Comparison of ENCODE assay signal across 33 cellular contexts in genomic region chr5:13833440-13833839, GRCh38.
"Had no signal": no experiment of that assay in that cellular context is flagged by ENCODE, and none has a peak within 500 bp of the region (broad histone marks: within the 10 kb centered on the region; RNA-seq: fewer than 3 reads in every experiment).

No MANE protein-coding gene starts in this region.

- H3K4me1 ChIP-seq: ascending aorta, esophagus squamous epithelium, gastroesophageal sphincter had no signal

- H3K4me1 Mint-ChIP-seq: activated CD4-positive, alpha-beta T cell treated with anti-CD3 and anti-CD28 coated beads for 36 hours; activated CD4-positive, alpha-beta T cell treated with anti-CD3 and anti-CD28 coated beads, Interleukin-2, amount 10 ng/mL, durations not matched to agents 24 days and 14 days; activated CD8-positive, alpha-beta memory T cell treated with anti-CD3 and anti-CD28 coated beads, Interleukin-2, amount 10 ng/mL, durations not matched to agents 7 days and 5 days; activated naive CD4-positive, alpha-beta T cell treated with anti-CD3 and anti-CD28 coated beads, Interleukin-2, amount 10 ng/mL, durations not matched to agents 7 days and 5 days; activated naive CD8-positive, alpha-beta T cell treated with anti-CD3 and anti-CD28 coated beads, Interleukin-2, amount 10 ng/mL, durations not matched to agents 7 days and 5 days had no signal

- ATAC-seq: activated CD4-positive, alpha-beta T cell treated with anti-CD3 and anti-CD28 coated beads for 36 hours; activated CD8-positive, alpha-beta memory T cell treated with anti-CD3 and anti-CD28 coated beads, Interleukin-2, amount 10 ng/mL, durations not matched to agents 7 days and 5 days; activated CD8-positive, alpha-beta T cell treated with anti-CD3 and anti-CD28 coated beads, Interleukin-2, amount 10 ng/mL, durations not matched to agents 7 days and 5 days; activated naive CD4-positive, alpha-beta T cell treated with anti-CD3 and anti-CD28 coated beads, Interleukin-2, amount 50 U/mL, for 72 hours; effector memory CD8-positive, alpha-beta T cell; gastroesophageal sphincter had no signal

- H3K4me3 Mint-ChIP-seq: activated CD4-positive, alpha-beta memory T cell treated with anti-CD3 and anti-CD28 coated beads for 36 hours; activated CD4-positive, alpha-beta T cell treated with anti-CD3 and anti-CD28 coated beads for 36 hours; activated CD4-positive, alpha-beta T cell treated with anti-CD3 and anti-CD28 coated beads, Interleukin-2, amount 10 ng/mL, durations not matched to agents 24 days and 14 days; activated CD8-positive, alpha-beta memory T cell treated with anti-CD3 and anti-CD28 coated beads, Interleukin-2, amount 10 ng/mL, durations not matched to agents 7 days and 5 days; activated CD8-positive, alpha-beta T cell treated with anti-CD3 and anti-CD28 coated beads, Interleukin-2, amount 10 ng/mL, durations not matched to agents 7 days and 5 days; activated naive CD4-positive, alpha-beta T cell treated with anti-CD3 and anti-CD28 coated beads, Interleukin-2, amount 10 ng/mL, durations not matched to agents 7 days and 5 days; activated naive CD8-positive, alpha-beta T cell treated with anti-CD3 and anti-CD28 coated beads, Interleukin-2, amount 10 ng/mL, durations not matched to agents 7 days and 5 days; activated T-helper 1 cell treated with anti-CD3 and anti-CD28 coated beads, Interleukin-12 subunit alpha, Interleukin-12 subunit beta, Interleukin-2, Interleukin-4 antibody, amounts not matched to agents 30 ng/mL and 10 ng/mL and 1 ng/mL, durations not matched to agents 14 hours and 24 hours and 36 hours; effector memory CD8-positive, alpha-beta T cell; T-helper 1 cell treated with Interleukin-12 subunit alpha and Interleukin-12 subunit beta and Interleukin-4 antibody, amounts not matched to agents 30 μg/mL and 1 μg/mL, for 36 hours had no signal

- H3K27ac Mint-ChIP-seq: activated CD4-positive, alpha-beta memory T cell treated with anti-CD3 and anti-CD28 coated beads for 36 hours; activated CD4-positive, alpha-beta T cell treated with anti-CD3 and anti-CD28 coated beads for 36 hours; activated CD4-positive, alpha-beta T cell treated with anti-CD3 and anti-CD28 coated beads, Interleukin-2, amount 10 ng/mL, durations not matched to agents 24 days and 14 days; activated CD8-positive, alpha-beta memory T cell treated with anti-CD3 and anti-CD28 coated beads, Interleukin-2, amount 10 ng/mL, durations not matched to agents 7 days and 5 days; activated CD8-positive, alpha-beta T cell treated with anti-CD3 and anti-CD28 coated beads, Interleukin-2, amount 10 ng/mL, durations not matched to agents 7 days and 5 days; activated naive CD4-positive, alpha-beta T cell treated with anti-CD3 and anti-CD28 coated beads, Interleukin-2, amount 10 ng/mL, durations not matched to agents 7 days and 5 days; activated naive CD4-positive, alpha-beta T cell treated with anti-CD3 and anti-CD28 coated beads, Interleukin-2, amount 50 U/mL, for 72 hours; activated naive CD8-positive, alpha-beta T cell treated with anti-CD3 and anti-CD28 coated beads, Interleukin-2, amount 10 ng/mL, durations not matched to agents 7 days and 5 days; activated T-helper 1 cell treated with anti-CD3 and anti-CD28 coated beads, Interleukin-12 subunit alpha, Interleukin-12 subunit beta, Interleukin-2, Interleukin-4 antibody, amounts not matched to agents 30 ng/mL and 10 ng/mL and 1 ng/mL, durations not matched to agents 14 hours and 24 hours and 36 hours; activated T-helper 2 cell treated with anti-CD3 and anti-CD28 coated beads, Interferon-gamma antibody, Interleukin-2, Interleukin-4, amounts not matched to agents 10 μg/mL and 5 μg/mL and 100 μg/mL, durations not matched to agents 14 hours and 24 hours and 36 hours; effector memory CD8-positive, alpha-beta T cell; T-helper 1 cell treated with Interleukin-12 subunit alpha and Interleukin-12 subunit beta and Interleukin-4 antibody, amounts not matched to agents 30 μg/mL and 1 μg/mL, for 36 hours had no signal

- H3K4me3 ChIP-seq: ascending aorta, esophagus squamous epithelium, gastroesophageal sphincter had no signal

- H3K36me3 Mint-ChIP-seq: activated CD4-positive, alpha-beta memory T cell treated with anti-CD3 and anti-CD28 coated beads for 36 hours; activated CD8-positive, alpha-beta memory T cell treated with anti-CD3 and anti-CD28 coated beads, Interleukin-2, amount 10 ng/mL, durations not matched to agents 7 days and 5 days; activated naive CD4-positive, alpha-beta T cell treated with anti-CD3 and anti-CD28 coated beads, Interleukin-2, amount 10 ng/mL, durations not matched to agents 7 days and 5 days; activated naive CD8-positive, alpha-beta T cell treated with anti-CD3 and anti-CD28 coated beads, Interleukin-2, amount 10 ng/mL, durations not matched to agents 7 days and 5 days had no signal

- H3K27ac ChIP-seq: ascending aorta, brain microvascular endothelial cell, epithelial cell of prostate, esophagus squamous epithelium, gastroesophageal sphincter, WERI-Rb-1 had no signal

- H3K27me3 Mint-ChIP-seq: activated CD4-positive, alpha-beta memory T cell treated with anti-CD3 and anti-CD28 coated beads for 36 hours; activated CD4-positive, alpha-beta T cell treated with anti-CD3 and anti-CD28 coated beads for 36 hours; activated CD4-positive, alpha-beta T cell treated with anti-CD3 and anti-CD28 coated beads, Interleukin-2, amount 10 ng/mL, durations not matched to agents 24 days and 14 days; activated CD8-positive, alpha-beta memory T cell treated with anti-CD3 and anti-CD28 coated beads, Interleukin-2, amount 10 ng/mL, durations not matched to agents 7 days and 5 days; activated naive CD4-positive, alpha-beta T cell treated with anti-CD3 and anti-CD28 coated beads, Interleukin-2, amount 10 ng/mL, durations not matched to agents 7 days and 5 days; activated naive CD8-positive, alpha-beta T cell treated with anti-CD3 and anti-CD28 coated beads, Interleukin-2, amount 10 ng/mL, durations not matched to agents 7 days and 5 days; effector memory CD8-positive, alpha-beta T cell had no signal

- H3K9me3 ChIP-seq: ascending aorta, esophagus squamous epithelium had no signal

- H3K36me3 ChIP-seq: ascending aorta, brain microvascular endothelial cell, esophagus squamous epithelium, gastroesophageal sphincter, WERI-Rb-1 had no signal

- DNase-seq: activated CD4-positive, alpha-beta memory T cell treated with anti-CD3 and anti-CD28 coated beads for 36 hours; activated CD4-positive, alpha-beta T cell treated with anti-CD3 and anti-CD28 coated beads for 36 hours; activated CD4-positive, alpha-beta T cell treated with anti-CD3 and anti-CD28 coated beads, Interleukin-2, amount 10 ng/mL, durations not matched to agents 24 days and 14 days; activated CD4-positive, CD25-positive, alpha-beta regulatory T cell; activated CD4-positive, CD25-positive, alpha-beta regulatory T cell treated with anti-CD3 and anti-CD28 coated beads, Interleukin-2, amount 50 U/mL, for 72 hours; activated CD8-positive, alpha-beta memory T cell treated with anti-CD3 and anti-CD28 coated beads, Interleukin-2, amount 10 ng/mL, durations not matched to agents 7 days and 5 days; activated CD8-positive, alpha-beta memory T cell treated with anti-CD3 and anti-CD28 coated beads, Interleukin-2, amount 50 U/mL, for 4 hours; activated CD8-positive, alpha-beta T cell treated with anti-CD3 and anti-CD28 coated beads, Interleukin-2, amount 10 ng/mL, durations not matched to agents 7 days and 5 days; activated gamma-delta T cell; activated naive CD4-positive, alpha-beta T cell; activated naive CD4-positive, alpha-beta T cell treated with anti-CD3 and anti-CD28 coated beads, Interleukin-2, amount 10 ng/mL, durations not matched to agents 7 days and 5 days; activated naive CD8-positive, alpha-beta T cell treated with anti-CD3 and anti-CD28 coated beads, Interleukin-2, amount 10 ng/mL, durations not matched to agents 7 days and 5 days; activated T-cell treated with anti-CD3 and anti-CD28 coated beads, Interleukin-2, amount 50 U/mL, for 1 hour; activated T-cell treated with anti-CD3 and anti-CD28 coated beads, Interleukin-2, amount 50 U/mL, for 48 hours; brain microvascular endothelial cell; caudate nucleus; cortex of kidney; dermis blood vessel endothelial cell; effector CD4-positive, alpha-beta T cell; effector memory CD8-positive, alpha-beta T cell; esophagus squamous epithelium; foreskin melanocyte; head of caudate nucleus; hippocampal formation; T1000; WERI-Rb-1 had no signal

- H3K27me3 ChIP-seq: ascending aorta, brain microvascular endothelial cell, esophagus squamous epithelium, gastroesophageal sphincter had no signal
